Comparison of ENCODE assay signal across 8 cellular contexts in genomic region chr15:90868261-90868689, GRCh38. TPM values are rescaled to one million over a fixed set of nuclear protein-coding genes. Genes with fewer than 3 reads are reported as not detected.
DNase-seq lines count a peak whose midpoint lies in the region; ATAC-seq and TF ChIP-seq lines count a peak whose summit lies in the region.

Gene FURIN, plus strand, starts transcription at chr15:90868588. Its CDS starts 7,153 bp downstream, at chr15:90875741.

- H3K4me1 Mint-ChIP-seq in activated CD4-positive, alpha-beta T cell treated with anti-CD3 and anti-CD28 coated beads, Interleukin-2, amount 10 ng/mL, durations not matched to agents 24 days and 14 days, result peaks cover 56% of the 10 kb centered on the region

- peak within 1 kb of the TSS; percentile 96 for H3K4me3 Mint-ChIP-seq in activated CD4-positive, alpha-beta T cell treated with anti-CD3 and anti-CD28 coated beads, Interleukin-2, amount 10 ng/mL, durations not matched to agents 24 days and 14 days

- no peaks in the 10 kb centered on the region for H3K27me3 Mint-ChIP-seq in activated CD4-positive, alpha-beta T cell treated with anti-CD3 and anti-CD28 coated beads, Interleukin-2, amount 10 ng/mL, durations not matched to agents 24 days and 14 days

- peak within 1 kb of the TSS; percentile 41 to 94 for H3K27ac ChIP-seq in thoracic aorta

- peaks cover 24% of the 10 kb centered on the region for H3K36me3 Mint-ChIP-seq in activated CD4-positive, alpha-beta T cell treated with anti-CD3 and anti-CD28 coated beads, Interleukin-2, amount 10 ng/mL, durations not matched to agents 24 days and 14 days (ENCODE audit: low read depth)

- H3K9ac ChIP-seq in adipocyte (ENCODE audit: low read length), result peak within 1 kb of the TSS; percentile 99

- H3K4me1 ChIP-seq in adipocyte (ENCODE audit: control insufficient read depth, insufficient read depth, low read length) (peaks cover 41% of the 10 kb centered on the region), thoracic aorta (ENCODE audit: control insufficient read depth in 1 of 2, low read depth in 2 of 2) (peaks cover 21 to 33% of the 10 kb centered on the region in 2 donors)

- no peaks in the 10 kb centered on the region for H3K27me3 ChIP-seq in adipocyte (replicated peaks; ENCODE audit: control insufficient read depth, insufficient read depth, low read length)
- no peaks in the 10 kb centered on the region for H3K27me3 ChIP-seq in thoracic aorta (replicated peaks; ENCODE audit: insufficient read depth)

- ATAC-seq in left lobe of liver, result no peak
- no peak for ATAC-seq in thoracic aorta (ENCODE audit: insufficient number of reproducible peaks, low FRiP score, low read depth)
- no peak for ATAC-seq in GM21423 (IDR thresholded peaks at IDR 0.05; ENCODE audit: unreplicated experiment)

- H3K9me3 ChIP-seq in adipocyte (ENCODE audit: control insufficient read depth, low read length), result no peaks in the 10 kb centered on the region
- H3K9me3 ChIP-seq in thoracic aorta, result no peaks in the 10 kb centered on the region

- no peaks in the 10 kb centered on the region for H3K9me3 Mint-ChIP-seq in activated CD4-positive, alpha-beta T cell treated with anti-CD3 and anti-CD28 coated beads, Interleukin-2, amount 10 ng/mL, durations not matched to agents 24 days and 14 days

- TF ChIP-seq CTCF in thoracic aorta (IDR thresholded peaks at IDR 0.05), result no peak

- no peak within 1 kb of the TSS for H3K4me3 ChIP-seq in adipocyte (ENCODE audit: low read length)
- H3K4me3 ChIP-seq in thoracic aorta, result no peak within 1 kb of the TSS

- no peak for DNase-seq in activated CD4-positive, alpha-beta T cell treated with anti-CD3 and anti-CD28 coated beads, Interleukin-2, amount 10 ng/mL, durations not matched to agents 24 days and 14 days
- no peak for DNase-seq in activated CD4-positive, alpha-beta T cell treated with anti-CD3 and anti-CD28 coated beads for 4 hours
- no peak for DNase-seq in adipocyte (ENCODE audit: low read depth)
- DNase-seq in left lobe of liver (ENCODE audit: low spot score), result no peak
- DNase-seq in thoracic aorta (ENCODE audit: low spot score), result no peak
- no peak for DNase-seq in RPMI8226
- no peak for DNase-seq in COLO829 (ENCODE audit: low spot score)

- peak within 1 kb of the TSS; percentile 96 for H3K27ac Mint-ChIP-seq in activated CD4-positive, alpha-beta T cell treated with anti-CD3 and anti-CD28 coated beads, Interleukin-2, amount 10 ng/mL, durations not matched to agents 24 days and 14 days

- no peaks in the 10 kb centered on the region for H3K36me3 ChIP-seq in adipocyte (ENCODE audit: control insufficient read depth, insufficient read depth, low read length, severe bottlenecking)
- no peaks in the 10 kb centered on the region for H3K36me3 ChIP-seq in thoracic aorta

- intact Hi-C loops in activated CD4-positive, alpha-beta T cell treated with anti-CD3 and anti-CD28 coated beads, Interleukin-2, amount 10 ng/mL, durations not matched to agents 24 days and 14 days (cut with micrococcal nuclease), result no loop called here

RNA-seq across cellular contexts. Expression of gene FURIN, which starts in this region (rescaled TPM):
- total RNA-seq in activated CD4-positive, alpha-beta T cell treated with anti-CD3 and anti-CD28 coated beads, Interleukin-2, amount 10 ng/mL, durations not matched to agents 24 days and 14 days, result 432 TPM in 2 replicates
- 281 TPM for total RNA-seq in left lobe of liver
- 10 to 100 TPM; 78.4 to 89.7 TPM for total RNA-seq in thoracic aorta
